Comparison of ENCODE assay signal across 19 cellular contexts in genomic region chr12:15543347-15543746, GRCh38.
DNase-seq lines count a peak whose midpoint lies in the region; ATAC-seq, FAIRE-seq and TF ChIP-seq lines count a peak whose summit lies in the region.
"Had no signal": no experiment of that assay in that cellular context is flagged by ENCODE, and none has a peak within 500 bp of the region (broad histone marks: within the 10 kb centered on the region; RNA-seq: fewer than 3 reads in every experiment).

No MANE protein-coding gene starts in this region.

- H3K27me3 ChIP-seq in GM23338 (ENCODE audit: insufficient read depth) (no peaks in the 10 kb centered on the region), astrocyte (ENCODE audit: insufficient read depth, low read length) (no peaks in the 10 kb centered on the region)

- peaks cover 25% of the 10 kb centered on the region for H3K36me3 Mint-ChIP-seq in activated naive CD4-positive, alpha-beta T cell treated with anti-CD3 and anti-CD28 coated beads, Interleukin-2, amount 10 ng/mL, durations not matched to agents 7 days and 5 days
- H3K36me3 Mint-ChIP-seq in GM23338 (ENCODE audit: low read depth) (no peaks in the 10 kb centered on the region), astrocyte (ENCODE audit: low read depth, unreplicated experiment) (no peaks in the 10 kb centered on the region)
- H3K36me3 Mint-ChIP-seq in stimulated activated memory B cell treated with anti-CD40 and anti-IgM and Interleukin-4, amounts not matched to agents 10 μg/mL and 1 μg/mL and 100 μg/mL, for 72 hours = no peaks in the 10 kb centered on the region
- H3K36me3 Mint-ChIP-seq: CD14-positive monocyte had no signal

- H3K9me3 Mint-ChIP-seq in activated naive CD4-positive, alpha-beta T cell treated with anti-CD3 and anti-CD28 coated beads, Interleukin-2, amount 10 ng/mL, durations not matched to agents 7 days and 5 days = peaks cover 5% of the 10 kb centered on the region
- no peaks in the 10 kb centered on the region for H3K9me3 Mint-ChIP-seq in GM23338
- no peaks in the 10 kb centered on the region for H3K9me3 Mint-ChIP-seq in astrocyte (ENCODE audit: unreplicated experiment)
- H3K9me3 Mint-ChIP-seq in stimulated activated memory B cell treated with anti-CD40 and anti-IgM and Interleukin-4, amounts not matched to agents 10 μg/mL and 1 μg/mL and 100 μg/mL, for 72 hours = no peaks in the 10 kb centered on the region
- H3K9me3 Mint-ChIP-seq: CD14-positive monocyte had no signal

- peaks cover 64% of the 10 kb centered on the region for H3K4me1 Mint-ChIP-seq in activated naive CD4-positive, alpha-beta T cell treated with anti-CD3 and anti-CD28 coated beads, Interleukin-2, amount 10 ng/mL, durations not matched to agents 7 days and 5 days
- H3K4me1 Mint-ChIP-seq in GM23338 (peaks cover 2% of the 10 kb centered on the region; the same call in 1 of the 3 replicates), astrocyte (ENCODE audit: low read depth, unreplicated experiment) (peaks cover 14% of the 10 kb centered on the region)
- H3K4me1 Mint-ChIP-seq in stimulated activated memory B cell treated with anti-CD40 and anti-IgM and Interleukin-4, amounts not matched to agents 10 μg/mL and 1 μg/mL and 100 μg/mL, for 72 hours = peaks cover 39% of the 10 kb centered on the region

- H3K4me3 ChIP-seq in GM23338 (no peak overlapping the region), astrocyte (ENCODE audit: insufficient read depth, low read depth, low read length) (no peak overlapping the region), mucosa of descending colon (no peak overlapping the region)

- FAIRE-seq in astrocyte (lab: Jason Lieb, UNC) = peak; percentile 60
- FAIRE-seq: A204.1, GM12892 had no signal

- H3K9ac ChIP-seq in astrocyte (ENCODE audit: low read length) = no peak overlapping the region

- CTCF ChIA-PET in activated naive CD4-positive, alpha-beta T cell treated with anti-CD3 and anti-CD28 coated beads, Interleukin-2, amount 10 ng/mL, durations not matched to agents 7 days and 5 days (lab: Charles Lee) = no interaction called here

- H3K4me2 ChIP-seq in GM23338 (no peak overlapping the region), astrocyte (ENCODE audit: low read length) (no peak overlapping the region)

- no peaks in the 10 kb centered on the region for H4K20me1 ChIP-seq in GM23338 (replicated peaks; ENCODE audit: insufficient read depth)
- H4K20me1 ChIP-seq in astrocyte (ENCODE audit: insufficient read depth, low read length) = no peaks in the 10 kb centered on the region

- TF ChIP-seq CTCF in GM23338 (conservative IDR thresholded peaks at IDR 0.05; ENCODE audit: low read depth in 2 of 2) (no peak), astrocyte (IDR thresholded peaks at IDR 0.05; ENCODE audit: insufficient read depth, low read depth, low read length) (no peak), GM13977 (IDR thresholded peaks at IDR 0.05; ENCODE audit: extremely low read depth, insufficient read depth, missing control alignments) (no peak), mucosa of descending colon (IDR thresholded peaks at IDR 0.05) (no peak)

- H3K9me2 ChIP-seq in GM23338 (ENCODE audit: insufficient read depth) = no peaks in the 10 kb centered on the region

- no peak overlapping the region for H3K4me3 Mint-ChIP-seq in activated naive CD4-positive, alpha-beta T cell treated with anti-CD3 and anti-CD28 coated beads, Interleukin-2, amount 10 ng/mL, durations not matched to agents 7 days and 5 days
- no peak overlapping the region for H3K4me3 Mint-ChIP-seq in GM23338
- no peak overlapping the region for H3K4me3 Mint-ChIP-seq in astrocyte (ENCODE audit: unreplicated experiment)
- H3K4me3 Mint-ChIP-seq in stimulated activated memory B cell treated with anti-CD40 and anti-IgM and Interleukin-4, amounts not matched to agents 10 μg/mL and 1 μg/mL and 100 μg/mL, for 72 hours = no peak overlapping the region
- H3K4me3 Mint-ChIP-seq: CD14-positive monocyte had no signal

- DNase-seq in activated naive CD4-positive, alpha-beta T cell treated with anti-CD3 and anti-CD28 coated beads, Interleukin-2, amount 10 ng/mL, durations not matched to agents 7 days and 5 days = no peak
- no peak for DNase-seq in activated naive CD4-positive, alpha-beta T cell (lab: John Stamatoyannopoulos, UW)
- DNase-seq in GM23338 (ENCODE audit: low spot score) (no peak), astrocyte (ENCODE audit: low read depth) (no peak), GM13977 (ENCODE audit: low spot score) (no peak), mucosa of descending colon (no peak)
- DNase-seq in stimulated activated naive CD4-positive, alpha-beta T cell (lab: John Stamatoyannopoulos, UW) = no peak
- DNase-seq: DND-41, GDM1, KG1, NCI-H1105 treated with DMSO at 0.1 percent for 48 hours, NCI-H187 treated with DMSO at 0.1 percent for 48 hours, NCI-H510A, Right ventricle myocardium superior had no signal

- H2AFZ ChIP-seq in GM23338 (peak overlapping the region; percentile 50; the same call in 1 of the 2 replicates), astrocyte (ENCODE audit: low read depth, low read length) (no peak overlapping the region)

- no peaks in the 10 kb centered on the region for H3K4me1 ChIP-seq in GM23338 (ENCODE audit: insufficient read depth)
- H3K4me1 ChIP-seq in astrocyte (ENCODE audit: insufficient read depth, low read length) = peaks cover 9% of the 10 kb centered on the region
- peaks cover 6% of the 10 kb centered on the region for H3K4me1 ChIP-seq in mucosa of descending colon (ENCODE audit: low read depth)

- intact Hi-C loops in mucosa of descending colon (cut with DNase I, micrococcal nuclease) = no loop called here

- H3K27me3 Mint-ChIP-seq in activated naive CD4-positive, alpha-beta T cell treated with anti-CD3 and anti-CD28 coated beads, Interleukin-2, amount 10 ng/mL, durations not matched to agents 7 days and 5 days = no peaks in the 10 kb centered on the region
- H3K27me3 Mint-ChIP-seq in GM23338 (ENCODE audit: insufficient read depth, low read depth, poor library complexity) (no peaks in the 10 kb centered on the region), astrocyte (ENCODE audit: low read depth, unreplicated experiment) (no peaks in the 10 kb centered on the region)
- no peaks in the 10 kb centered on the region for H3K27me3 Mint-ChIP-seq in stimulated activated memory B cell treated with anti-CD40 and anti-IgM and Interleukin-4, amounts not matched to agents 10 μg/mL and 1 μg/mL and 100 μg/mL, for 72 hours

- H3F3A ChIP-seq in GM23338 (replicated peaks; ENCODE audit: low read depth) = no peaks in the 10 kb centered on the region

- in situ Hi-C loops in GM13977 (cut with MboI; ENCODE audit: low pct_unique_long_range_greater_than_20kb, low sequenced_read_pairs, unreplicated experiment) = no loop called here

- H3K36me3 ChIP-seq in GM23338 (ENCODE audit: insufficient read depth) (no peaks in the 10 kb centered on the region), astrocyte (ENCODE audit: insufficient read depth, low read length) (no peaks in the 10 kb centered on the region), mucosa of descending colon (ENCODE audit: low read depth) (no peaks in the 10 kb centered on the region)

- H3K79me2 ChIP-seq in GM23338 (replicated peaks; ENCODE audit: insufficient read depth) (no peaks in the 10 kb centered on the region), astrocyte (ENCODE audit: insufficient read depth, low read length) (no peaks in the 10 kb centered on the region)

- peak overlapping the region; percentile 58 for H3K27ac Mint-ChIP-seq in activated naive CD4-positive, alpha-beta T cell treated with anti-CD3 and anti-CD28 coated beads, Interleukin-2, amount 10 ng/mL, durations not matched to agents 7 days and 5 days
- H3K27ac Mint-ChIP-seq in GM23338 (no peak overlapping the region), astrocyte (ENCODE audit: unreplicated experiment) (no peak overlapping the region)
- peak overlapping the region; percentile 97 for H3K27ac Mint-ChIP-seq in stimulated activated memory B cell treated with anti-CD40 and anti-IgM and Interleukin-4, amounts not matched to agents 10 μg/mL and 1 μg/mL and 100 μg/mL, for 72 hours

- ATAC-seq in GM23338 (no peak), mucosa of descending colon (no peak)
- ATAC-seq in stimulated activated memory B cell treated with anti-CD40 and anti-IgM and Interleukin-4, amounts not matched to agents 10 μg/mL and 1 μg/mL and 100 μg/mL, for 72 hours = no peak
- ATAC-seq: Panc1 had no signal

- no peak overlapping the region for H3K27ac ChIP-seq in GM23338 (ENCODE audit: low read depth)
- no peak overlapping the region for H3K27ac ChIP-seq in astrocyte (ENCODE audit: low read depth, low read length)

- H3K9me3 ChIP-seq in astrocyte (ENCODE audit: insufficient read depth, low read depth, low read length) (no peaks in the 10 kb centered on the region), mucosa of descending colon (no peaks in the 10 kb centered on the region)

Comparison
In these comparisons a context has a peak if more than half of its experiments do, and no peak if none do; other contexts are left out.
1. H3K27ac Mint-ChIP-seq: peak in activated naive CD4-positive, alpha-beta T cell treated with anti-CD3 and anti-CD28 coated beads, Interleukin-2, amount 10 ng/mL, durations not matched to agents 7 days and 5 days (single experiment) and stimulated activated memory B cell treated with anti-CD40 and anti-IgM and Interleukin-4, amounts not matched to agents 10 μg/mL and 1 μg/mL and 100 μg/mL, for 72 hours (single experiment); none in GM23338 (single experiment) and astrocyte (single experiment).